Comparison of ENCODE assay signal across 7 cellular contexts in genomic region chr7:65398671-65399070, GRCh38. TPM values are rescaled to one million over a fixed set of nuclear protein-coding genes. Genes with fewer than 3 reads are reported as not detected.
DNase-seq lines count a peak whose midpoint lies in the region; FAIRE-seq and TF ChIP-seq lines count a peak whose summit lies in the region.
"Not testable (repeated sequence)": the region's sequence is repeated elsewhere in the genome, so short reads cannot be mapped to it uniquely, and the experiment has no call there.

No MANE protein-coding gene starts in this region.

- in situ Hi-C loops in brain microvascular endothelial cell (cut with HindIII; ENCODE audit: low pct_ligation_motif_present, low sequenced_read_pairs), result not testable (repeated sequence)

- H3K4me3 ChIP-seq in AG10803 (ENCODE audit: low read length); adipocyte (ENCODE audit: low read length); brain microvascular endothelial cell (ENCODE audit: low read depth, low read length); small intestine (ENCODE audit: low read depth in 1 of 2, low read length in 2 of 2): not testable (repeated sequence)

- peaks cover 36% of the 10 kb centered on the region for H3K36me3 ChIP-seq in adipocyte (ENCODE audit: control insufficient read depth, insufficient read depth, low read length, severe bottlenecking)
- not testable (repeated sequence) for H3K36me3 ChIP-seq in brain microvascular endothelial cell (replicated peaks); small intestine (ENCODE audit: control insufficient read depth in 2 of 2, insufficient read depth in 2 of 2, low read length in 2 of 2)

- H3K27ac ChIP-seq in brain microvascular endothelial cell, result peak overlapping the region; percentile 38
- not testable (repeated sequence) for H3K27ac ChIP-seq in small intestine (ENCODE audit: low read depth in 1 of 2, low read length in 1 of 2)

- H3K27me3 ChIP-seq in adipocyte (replicated peaks; ENCODE audit: control insufficient read depth, insufficient read depth, low read length); brain microvascular endothelial cell (replicated peaks); small intestine (ENCODE audit: control insufficient read depth in 2 of 2, insufficient read depth in 2 of 2, low read length in 2 of 2): not testable (repeated sequence)

- 94 to 97% (median 96%) methylated on average over 3 of the region's 3 CpGs for WGBS in small intestine, 3 donors

- not testable (repeated sequence) for H3K9ac ChIP-seq in adipocyte (ENCODE audit: low read length)

- not testable (repeated sequence) for TF ChIP-seq CTCF in AG10803 (conservative IDR thresholded peaks at IDR 0.05; ENCODE audit: low read length); brain microvascular endothelial cell (IDR thresholded peaks at IDR 0.05; ENCODE audit: low read depth, low read length, missing control alignments)

- peak; percentile 19 for FAIRE-seq in small intestine (lab: Jason Lieb, UNC)

- not testable (repeated sequence) for H3K9me3 ChIP-seq in adipocyte (ENCODE audit: control insufficient read depth, low read length); small intestine (ENCODE audit: control insufficient read depth, low read depth)

- not testable (repeated sequence) for H3K4me1 ChIP-seq in adipocyte (ENCODE audit: control insufficient read depth, insufficient read depth, low read length); small intestine (ENCODE audit: control insufficient read depth in 2 of 2, insufficient read depth in 1 of 2, low read depth in 1 of 2, low read length in 1 of 2)

- DNase-seq in AG10803 (ENCODE audit: low read depth) (peak; percentile 40), EL (peak; percentile 30), adipocyte (ENCODE audit: low read depth) (peak; percentile 41), dedifferentiated amniotic fluid mesenchymal stem cell (ENCODE audit: extremely low spot score) (peak; percentile 24), iris pigment epithelial cell (ENCODE audit: low read depth) (peak; percentile 71)
- DNase-seq in brain microvascular endothelial cell, small intestine: not testable (repeated sequence)

RNA-seq across cellular contexts. Expression of gene ZNF92, which starts 25.0 kb away (rescaled TPM):
- 1 to 10 TPM; 2.7 to 4.8 (median 2.7) TPM for polyA plus RNA-seq in small intestine
